ENCODE assay signal across 13 cellular contexts in the genomic region with DNA sequence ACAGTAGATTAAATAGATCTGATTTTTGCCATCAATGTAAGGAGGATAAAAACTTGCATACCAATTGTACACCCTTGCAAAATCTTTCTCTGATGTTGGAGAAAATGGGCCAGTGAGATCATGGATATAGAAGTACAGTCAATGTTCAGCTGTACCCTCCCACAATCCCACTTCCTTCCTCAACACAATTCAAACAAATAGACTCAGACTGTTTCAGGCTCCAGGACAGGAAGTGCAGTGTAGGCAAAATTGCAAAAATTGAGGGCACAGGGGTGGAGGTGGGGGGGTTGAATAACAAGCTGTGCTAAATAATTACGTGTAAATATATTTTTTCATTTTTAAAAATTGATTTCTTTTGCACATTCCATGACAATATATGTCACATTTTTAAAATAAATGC. TPM values are rescaled to one million over a fixed set of nuclear protein-coding genes. Genes with fewer than 3 reads are reported as not detected.
A peak's percentile ranks its signal among the peaks of the same experiment; 100 is the strongest.
DNase-seq lines count a peak whose midpoint lies in the region; ATAC-seq and TF ChIP-seq lines count a peak whose summit lies in the region.
"Had no signal": no experiment of that assay in that cellular context is flagged by ENCODE, and none has a peak within 500 bp of the region (broad histone marks: within the 10 kb centered on the region; RNA-seq: fewer than 3 reads in every experiment).

No MANE protein-coding gene starts in this region.

- H2AFZ ChIP-seq in neuronal stem cell (ENCODE audit: low read length): no peak overlapping the region

- H3K4ac ChIP-seq in neuronal stem cell (ENCODE audit: low read length): no peak overlapping the region

- H3K36me3 Mint-ChIP-seq in activated T-helper 17 cell treated with anti-CD3 and anti-CD28 coated beads, Interleukin-2, amount 50 U/mL, for 72 hours (ENCODE audit: low read depth): peaks cover 19% of the 10 kb centered on the region

- no peak overlapping the region for H3K23ac ChIP-seq in neuronal stem cell (ENCODE audit: low read depth, low read length, poor library complexity)

- H3K9ac ChIP-seq in neuronal stem cell (ENCODE audit: low read depth, low read length, poor library complexity): no peak overlapping the region

- H3K4me3 ChIP-seq in mucosa of descending colon: no peak overlapping the region
- H3K4me3 ChIP-seq in neuronal stem cell (ENCODE audit: low read length in 2 of 2): no peak overlapping the region
- no peak overlapping the region for H3K4me3 ChIP-seq in ovary

- no peak overlapping the region for H3K14ac ChIP-seq in neuronal stem cell (ENCODE audit: low read length)

- DNase-seq in GDM1 (lab: John Stamatoyannopoulos, UW) (peak; percentile 57), MV-4-11 (lab: John Stamatoyannopoulos, UW) (peak; percentile 81), mucosa of descending colon (peak in 1 of 3 donors; percentile 13), neuronal stem cell (ENCODE audit: low spot score) (no peak), ovary (no peak)
- DNase-seq: activated CD4-positive, alpha-beta T cell treated with anti-CD3 and anti-CD28 coated beads for 48 hours; activated gamma-delta T cell treated with Interleukin-2 at 50 U/mL for 16 hours; mesenchymal stem cell; NCI-H1048; NCI-H2171 treated with DMSO at 0.1 percent for 48 hours; occipital lobe had no signal

- H2BK15ac ChIP-seq in neuronal stem cell (ENCODE audit: low read length): no peak overlapping the region

- no peak overlapping the region for H2AK5ac ChIP-seq in neuronal stem cell (ENCODE audit: low read depth, low read length)

- H3K9me3 ChIP-seq in mucosa of descending colon (no peaks in the 10 kb centered on the region), neuronal stem cell (replicated peaks in 1 of 2; ENCODE audit: control insufficient read depth in 2 of 2, insufficient read depth in 1 of 2, low read depth in 1 of 2, low read length in 2 of 2) (no peaks in the 10 kb centered on the region), ovary (no peaks in the 10 kb centered on the region)

- no peaks in the 10 kb centered on the region for H3K79me1 ChIP-seq in neuronal stem cell (ENCODE audit: low read depth, low read length)

- peak overlapping the region; percentile 48 for H3K4me3 Mint-ChIP-seq in activated T-helper 17 cell treated with anti-CD3 and anti-CD28 coated beads, Interleukin-2, amount 50 U/mL, for 72 hours

- H3K4me2 ChIP-seq in neuronal stem cell (ENCODE audit: insufficient read depth, low read length, poor library complexity, severe bottlenecking): no peak overlapping the region

- whole genome bisulfite sequencing in neuronal stem cell (ENCODE audit: extremely low coverage in 2 of 2, insufficient read length in 2 of 2, insufficient replicate concordance in 1 of 2), 2 donors: no CpG with 5 or more reads among the region's 1 CpG
- 82 to 86% (median 84%) methylated on average over 1 of the region's 1 CpG for WGBS in ovary, 3 donors

- no peak overlapping the region for H4K91ac ChIP-seq in neuronal stem cell (ENCODE audit: low read depth, low read length, poor library complexity)

- no peak overlapping the region for H4K8ac ChIP-seq in neuronal stem cell (ENCODE audit: low read depth, low read length)

- no peak overlapping the region for H3K18ac ChIP-seq in neuronal stem cell (ENCODE audit: low read length)

- intact Hi-C loops in mucosa of descending colon (cut with DNase I, micrococcal nuclease) (no loop called here), ovary (cut with DNase I) (no loop called here)

- H3K27me3 ChIP-seq in neuronal stem cell (ENCODE audit: control insufficient read depth in 3 of 3, insufficient read depth in 3 of 3, low read depth in 1 of 3, low read length in 3 of 3): no peaks in the 10 kb centered on the region
- H3K27me3 ChIP-seq in ovary: no peaks in the 10 kb centered on the region

- no peak for TF ChIP-seq CTCF in mucosa of descending colon (IDR thresholded peaks at IDR 0.05)
- no peak for TF ChIP-seq CTCF in ovary (IDR thresholded peaks at IDR 0.05)

- H2BK120ac ChIP-seq in neuronal stem cell (ENCODE audit: low read depth, low read length): no peak overlapping the region

- H3K36me3 ChIP-seq in mucosa of descending colon (ENCODE audit: low read depth) (no peaks in the 10 kb centered on the region), neuronal stem cell (replicated peaks in 1 of 2; ENCODE audit: control insufficient read depth in 2 of 2, insufficient read depth in 2 of 2, low read length in 2 of 2) (no peaks in the 10 kb centered on the region), ovary (no peaks in the 10 kb centered on the region)

- H3K4me1 ChIP-seq in mucosa of descending colon (ENCODE audit: low read depth) (no peaks in the 10 kb centered on the region), neuronal stem cell (ENCODE audit: control insufficient read depth in 2 of 2, insufficient read depth in 1 of 2, low read depth in 1 of 2, low read length in 2 of 2) (no peaks in the 10 kb centered on the region), ovary (ENCODE audit: insufficient read depth) (no peaks in the 10 kb centered on the region)

- ATAC-seq in activated T-helper 17 cell treated with anti-CD3 and anti-CD28 coated beads, Interleukin-2, amount 50 U/mL, for 72 hours (replicated peaks): peak; percentile 47
- peak; percentile 62 for ATAC-seq in mucosa of descending colon
- ATAC-seq in HG03159 (IDR thresholded peaks at IDR 0.05; ENCODE audit: unreplicated experiment): no peak

- no peak overlapping the region for H2BK5ac ChIP-seq in neuronal stem cell (ENCODE audit: low read length)

- TF ChIP-seq POLR2A in ovary (IDR thresholded peaks at IDR 0.05): no peak

- no peak overlapping the region for H3K27ac ChIP-seq in neuronal stem cell (replicated peaks; ENCODE audit: low read length)
- no peak overlapping the region for H3K27ac ChIP-seq in ovary

- H2BK12ac ChIP-seq in neuronal stem cell (ENCODE audit: low read length): no peak overlapping the region

- no peak for TF ChIP-seq EP300 in ovary (IDR thresholded peaks at IDR 0.05)

- peaks cover 20% of the 10 kb centered on the region for H3K9me3 Mint-ChIP-seq in activated T-helper 17 cell treated with anti-CD3 and anti-CD28 coated beads, Interleukin-2, amount 50 U/mL, for 72 hours

- no peaks in the 10 kb centered on the region for H3K27me3 Mint-ChIP-seq in activated T-helper 17 cell treated with anti-CD3 and anti-CD28 coated beads, Interleukin-2, amount 50 U/mL, for 72 hours

- peaks cover 43% of the 10 kb centered on the region for H3K4me1 Mint-ChIP-seq in activated T-helper 17 cell treated with anti-CD3 and anti-CD28 coated beads, Interleukin-2, amount 50 U/mL, for 72 hours

- H3K27ac Mint-ChIP-seq in activated T-helper 17 cell treated with anti-CD3 and anti-CD28 coated beads, Interleukin-2, amount 50 U/mL, for 72 hours: peak overlapping the region; percentile 73

RNA-seq across cellular contexts. Expression of gene IFI44, which starts 3.9 kb away (rescaled TPM):
- 10 to 100 TPM; 22.8 to 25.8 TPM for total RNA-seq in activated T-helper 17 cell treated with anti-CD3 and anti-CD28 coated beads, Interleukin-2, amount 50 U/mL, for 72 hours
- total RNA-seq in mucosa of descending colon (10 to 100 TPM in 1 of 3 donors, 1 to 10 TPM in 2; 4.3 to 15.6 (median 8.1) TPM), ovary (10 to 100 TPM in 6 of 7 donors, 1 to 10 TPM in 1; 7.3 to 30.7 (median 14.5) TPM)
- not detected for polyA plus RNA-seq in neuronal stem cell (2013, experiment 1 of 2)
- 0.03 TPM for polyA plus RNA-seq in neuronal stem cell (2013, experiment 2 of 2)
- polyA plus RNA-seq in ovary: 10 to 100 TPM; 32.9 to 40.7 TPM

RNA-seq across cellular contexts. Expression of gene IFI44L, which starts 25.5 kb away (rescaled TPM):
- total RNA-seq in activated T-helper 17 cell treated with anti-CD3 and anti-CD28 coated beads, Interleukin-2, amount 50 U/mL, for 72 hours: 1 to 10 TPM; 3.4 to 4.1 TPM
- total RNA-seq in mucosa of descending colon (10 to 100 TPM in 1 of 3 donors, 1 to 10 TPM in 2; 1.8 to 10.8 (median 5.3) TPM), ovary (10 to 100 TPM in 3 of 7 donors, 1 to 10 TPM in 4; 4.3 to 21.1 (median 9.5) TPM)
- not detected for polyA plus RNA-seq in neuronal stem cell (2013, experiment 1 of 2)
- polyA plus RNA-seq in neuronal stem cell (2013, experiment 2 of 2): not detected
- 10 to 100 TPM; 15.0 to 36.0 TPM for polyA plus RNA-seq in ovary

Comparison
In these comparisons a context has a peak if more than half of its experiments do, and no peak if none do; other contexts are left out.
1. DNase-seq: peak in GDM1 (single experiment) and MV-4-11 (single experiment); none in neuronal stem cell (single experiment) and ovary (0 of 5).